In genomic region chr11:101241160-101241795, GRCh38 we compare ENCODE assay signal across 23 cellular contexts.
DNase-seq lines count a peak whose midpoint lies in the region; ATAC-seq and TF ChIP-seq lines count a peak whose summit lies in the region.
"Had no signal": no experiment of that assay in that cellular context is flagged by ENCODE, and none has a peak within 500 bp of the region (broad histone marks: within the 10 kb centered on the region; RNA-seq: fewer than 3 reads in every experiment).

No MANE protein-coding gene starts in this region.

- no peaks in the 10 kb centered on the region for H3F3A ChIP-seq in GM23338 (replicated peaks; ENCODE audit: low read depth)

- no peak overlapping the region for H3K27ac ChIP-seq in naive thymus-derived CD4-positive, alpha-beta T cell (ENCODE audit: low read depth, low read length)
- no peak overlapping the region for H3K27ac ChIP-seq in GM23338 (ENCODE audit: low read depth)
- H3K27ac ChIP-seq: A549; BLaER1 treated with 17β-estradiol and CSF1 and Interleukin-3, amounts not matched to agents 10 nM and 100 nM had no signal

- H3K9me2 ChIP-seq in GM23338 (ENCODE audit: insufficient read depth) = no peaks in the 10 kb centered on the region

- no peaks in the 10 kb centered on the region for H3K36me3 ChIP-seq in naive thymus-derived CD4-positive, alpha-beta T cell (ENCODE audit: control insufficient read depth in 2 of 3, insufficient read depth in 3 of 3, low read length in 3 of 3)
- peaks cover 4% of the 10 kb centered on the region; the same call in 1 of the 2 replicates for H3K36me3 ChIP-seq in GM23338 (ENCODE audit: insufficient read depth)
- H3K36me3 ChIP-seq: BE2C; BLaER1 treated with 17β-estradiol and CSF1 and Interleukin-3, amounts not matched to agents 10 nM and 100 nM had no signal

- H3K4me1 Mint-ChIP-seq in naive thymus-derived CD4-positive, alpha-beta T cell = no peaks in the 10 kb centered on the region
- peaks cover 7% of the 10 kb centered on the region for H3K4me1 Mint-ChIP-seq in stimulated activated memory B cell treated with anti-CD40 and anti-IgM and Interleukin-4, amounts not matched to agents 10 μg/mL and 1 μg/mL and 100 μg/mL, for 72 hours
- no peaks in the 10 kb centered on the region for H3K4me1 Mint-ChIP-seq in WTC11
- no peaks in the 10 kb centered on the region for H3K4me1 Mint-ChIP-seq in GM23338
- H3K4me1 Mint-ChIP-seq: CD14-positive monocyte; CD8-positive, alpha-beta memory T cell had no signal

- CTCF ChIA-PET in naive thymus-derived CD4-positive, alpha-beta T cell (lab: Charles Lee) = no interaction called here
- CTCF ChIA-PET in WTC11 (lab: Charles Lee) = no interaction called here

- peak; percentile 18 for ATAC-seq in naive thymus-derived CD4-positive, alpha-beta T cell
- peak; percentile 59 for ATAC-seq in stimulated activated memory B cell treated with anti-CD40 and anti-IgM and Interleukin-4, amounts not matched to agents 10 μg/mL and 1 μg/mL and 100 μg/mL, for 72 hours
- ATAC-seq in HG02938 (IDR thresholded peaks at IDR 0.05; ENCODE audit: unreplicated experiment) (no peak), WTC11 (no peak), GM23338 (no peak)
- ATAC-seq: A549, GM12878, HCT116 had no signal

- no peaks in the 10 kb centered on the region for H3K4me1 ChIP-seq in naive thymus-derived CD4-positive, alpha-beta T cell (ENCODE audit: control insufficient read depth in 2 of 2, insufficient read depth in 2 of 2, low read length in 2 of 2)
- H3K4me1 ChIP-seq in GM23338 (ENCODE audit: insufficient read depth) = no peaks in the 10 kb centered on the region
- H3K4me1 ChIP-seq: A549; BE2C; BLaER1 treated with 17β-estradiol and CSF1 and Interleukin-3, amounts not matched to agents 10 nM and 100 nM had no signal

- H4K20me1 ChIP-seq in GM23338 (replicated peaks; ENCODE audit: insufficient read depth) = no peaks in the 10 kb centered on the region
- H4K20me1 ChIP-seq: BLaER1 treated with 17β-estradiol and CSF1 and Interleukin-3, amounts not matched to agents 10 nM and 100 nM had no signal

- H3K4me2 ChIP-seq in GM23338 = no peak overlapping the region
- H3K4me2 ChIP-seq: A549; BLaER1 treated with 17β-estradiol and CSF1 and Interleukin-3, amounts not matched to agents 10 nM and 100 nM had no signal

- no peaks in the 10 kb centered on the region for H3K36me3 Mint-ChIP-seq in naive thymus-derived CD4-positive, alpha-beta T cell
- H3K36me3 Mint-ChIP-seq in stimulated activated memory B cell treated with anti-CD40 and anti-IgM and Interleukin-4, amounts not matched to agents 10 μg/mL and 1 μg/mL and 100 μg/mL, for 72 hours = no peaks in the 10 kb centered on the region
- H3K36me3 Mint-ChIP-seq in WTC11 (peaks cover 23% of the 10 kb centered on the region), GM23338 (ENCODE audit: low read depth) (peaks cover 8% of the 10 kb centered on the region; the same call in 1 of the 3 replicates)
- H3K36me3 Mint-ChIP-seq: CD14-positive monocyte; CD8-positive, alpha-beta memory T cell had no signal

- DNase-seq in activated gamma-delta T cell (lab: John Stamatoyannopoulos, UW) (peak; percentile 11), activated gamma-delta T cell treated with Interleukin-2 at 50 U/mL for 16 hours (no peak), WTC11 (ENCODE audit: low spot score) (no peak), GM23338 (ENCODE audit: low spot score) (no peak)
- DNase-seq in naive thymus-derived CD4-positive, alpha-beta T cell = no peak
- DNase-seq: 8988T; ACHN; AML-193; BE2C; CD4-positive, alpha-beta T cell; CD8-positive, alpha-beta memory T cell; DMS 273 treated with DMSO at 0.1 percent for 48 hours; DMS79; EL; GDM1; H9 had no signal

- H3K9me3 Mint-ChIP-seq in naive thymus-derived CD4-positive, alpha-beta T cell = peaks cover 0 to 17% (median 8%) of the 10 kb centered on the region in 11 donors
- H3K9me3 Mint-ChIP-seq in stimulated activated memory B cell treated with anti-CD40 and anti-IgM and Interleukin-4, amounts not matched to agents 10 μg/mL and 1 μg/mL and 100 μg/mL, for 72 hours = no peaks in the 10 kb centered on the region
- peaks cover 38% of the 10 kb centered on the region for H3K9me3 Mint-ChIP-seq in WTC11
- H3K9me3 Mint-ChIP-seq in GM23338 = peaks cover 36% of the 10 kb centered on the region

- H3K4me3 Mint-ChIP-seq in naive thymus-derived CD4-positive, alpha-beta T cell = no peak overlapping the region
- no peak overlapping the region for H3K4me3 Mint-ChIP-seq in stimulated activated memory B cell treated with anti-CD40 and anti-IgM and Interleukin-4, amounts not matched to agents 10 μg/mL and 1 μg/mL and 100 μg/mL, for 72 hours
- H3K4me3 Mint-ChIP-seq in WTC11 = no peak overlapping the region
- H3K4me3 Mint-ChIP-seq in GM23338 = no peak overlapping the region
- H3K4me3 Mint-ChIP-seq: CD14-positive monocyte; CD4-positive, alpha-beta T cell; CD8-positive, alpha-beta memory T cell; H9 had no signal

- no peak overlapping the region for H3K4me3 ChIP-seq in naive thymus-derived CD4-positive, alpha-beta T cell (ENCODE audit: low read length)
- no peak overlapping the region for H3K4me3 ChIP-seq in GM23338
- H3K4me3 ChIP-seq: A549; BLaER1 treated with 17β-estradiol and CSF1 and Interleukin-3, amounts not matched to agents 10 nM and 100 nM; GM12878 had no signal

- no peak overlapping the region for H3K27ac Mint-ChIP-seq in naive thymus-derived CD4-positive, alpha-beta T cell
- H3K27ac Mint-ChIP-seq in stimulated activated memory B cell treated with anti-CD40 and anti-IgM and Interleukin-4, amounts not matched to agents 10 μg/mL and 1 μg/mL and 100 μg/mL, for 72 hours = no peak overlapping the region
- H3K27ac Mint-ChIP-seq in WTC11 (no peak overlapping the region), GM23338 (no peak overlapping the region)
- H3K27ac Mint-ChIP-seq: CD14-positive monocyte; CD4-positive, alpha-beta T cell; CD8-positive, alpha-beta memory T cell; H9 had no signal

- POLR2A ChIA-PET in naive thymus-derived CD4-positive, alpha-beta T cell (lab: Charles Lee) = no interaction called here
- POLR2A ChIA-PET in WTC11 (lab: Charles Lee) = no interaction called here

- H3K79me2 ChIP-seq in GM23338 (replicated peaks; ENCODE audit: insufficient read depth) = no peaks in the 10 kb centered on the region

- no peak for TF ChIP-seq CTCF in WTC11 (IDR thresholded peaks at IDR 0.05)
- no peak for TF ChIP-seq CTCF in GM23338 (conservative IDR thresholded peaks at IDR 0.05; ENCODE audit: low read depth in 2 of 2)

- no peaks in the 10 kb centered on the region for H3K9me3 ChIP-seq in naive thymus-derived CD4-positive, alpha-beta T cell (ENCODE audit: control insufficient read depth in 2 of 3, low read length in 3 of 3)
- H3K9me3 ChIP-seq: A549 had no signal

- no peaks in the 10 kb centered on the region for H3K27me3 ChIP-seq in naive thymus-derived CD4-positive, alpha-beta T cell (ENCODE audit: control insufficient read depth in 2 of 2, insufficient read depth in 2 of 2, low read length in 2 of 2)
- no peaks in the 10 kb centered on the region for H3K27me3 ChIP-seq in GM23338 (ENCODE audit: insufficient read depth)
- H3K27me3 ChIP-seq: BLaER1 treated with 17β-estradiol and CSF1 and Interleukin-3, amounts not matched to agents 10 nM and 100 nM had no signal

- no peaks in the 10 kb centered on the region for H3K27me3 Mint-ChIP-seq in naive thymus-derived CD4-positive, alpha-beta T cell
- H3K27me3 Mint-ChIP-seq in stimulated activated memory B cell treated with anti-CD40 and anti-IgM and Interleukin-4, amounts not matched to agents 10 μg/mL and 1 μg/mL and 100 μg/mL, for 72 hours = no peaks in the 10 kb centered on the region
- H3K27me3 Mint-ChIP-seq in WTC11 (ENCODE audit: low read depth) (no peaks in the 10 kb centered on the region), GM23338 (ENCODE audit: insufficient read depth, low read depth, poor library complexity) (peaks cover 7% of the 10 kb centered on the region)
- H3K27me3 Mint-ChIP-seq: CD4-positive, alpha-beta T cell; CD8-positive, alpha-beta memory T cell had no signal

- intact Hi-C loops in naive thymus-derived CD4-positive, alpha-beta T cell (cut with micrococcal nuclease) = no loop called here

- H2AFZ ChIP-seq in GM23338 = no peak overlapping the region

TF ChIP-seq in WTC11, 78 proteins besides CTCF, POLR2A, EP300 and RAD21 (continues in another document):
- no peak for TF ChIP-seq GABPB1 (CRISPR knock-in tag; IDR thresholded peaks at IDR 0.05)

TF ChIP-seq in GM23338, 12 proteins besides CTCF, POLR2A, EP300 and RAD21 (continues in another document):
- no peak for TF ChIP-seq EZH2 (IDR thresholded peaks at IDR 0.05; ENCODE audit: low read depth, unreplicated experiment)

Comparison
In these comparisons a context has a peak if more than half of its experiments do, and no peak if none do; other contexts are left out.
1. ATAC-seq: peak in naive thymus-derived CD4-positive, alpha-beta T cell (single experiment) and stimulated activated memory B cell treated with anti-CD40 and anti-IgM and Interleukin-4, amounts not matched to agents 10 μg/mL and 1 μg/mL and 100 μg/mL, for 72 hours (single experiment); none in HG02938 (single experiment), WTC11 (single experiment) and GM23338 (single experiment).